Comparison of ENCODE assay signal across 7 cellular contexts in genomic region chr17:7216242-7217112, GRCh38.
DNase-seq lines count a peak whose midpoint lies in the region; ATAC-seq lines count a peak whose summit lies in the region.
"Had no signal": no experiment of that assay in that cellular context is flagged by ENCODE, and none has a peak within 500 bp of the region (broad histone marks: within the 10 kb centered on the region; RNA-seq: fewer than 3 reads in every experiment).

No MANE protein-coding gene starts in this region.

- H3K36me3 Mint-ChIP-seq in stimulated activated naive CD8-positive, alpha-beta T cell treated with anti-CD3 and anti-CD28 coated beads, Interleukin-15, Interleukin-2, amounts not matched to agents 100 ng/mL and 50 ng/mL, for 24 hours (ENCODE audit: low read depth): no peaks in the 10 kb centered on the region

- no peaks in the 10 kb centered on the region for H3K27me3 ChIP-seq in iPS-18a (ENCODE audit: control insufficient read depth, insufficient read depth, low read length)

- H3K36me3 ChIP-seq in iPS-18a (ENCODE audit: control insufficient read depth, low read depth, low read length): no peaks in the 10 kb centered on the region

- no peak for ATAC-seq in stimulated activated naive CD8-positive, alpha-beta T cell treated with anti-CD3 and anti-CD28 coated beads, Interleukin-15, Interleukin-2, amounts not matched to agents 100 U/mL and 50 U/mL, for 24 hours

- H3K4me3 ChIP-seq in iPS-18a (ENCODE audit: low read length): peak overlapping the region; percentile 62

- no peaks in the 10 kb centered on the region for H3K27me3 Mint-ChIP-seq in stimulated activated naive CD8-positive, alpha-beta T cell treated with anti-CD3 and anti-CD28 coated beads, Interleukin-15, Interleukin-2, amounts not matched to agents 100 ng/mL and 50 ng/mL, for 24 hours

- H3K9ac ChIP-seq in iPS-18a (ENCODE audit: low read length): peak overlapping the region; percentile 28

- H3K27ac ChIP-seq in iPS-18a (ENCODE audit: low read length): no peak overlapping the region

- peak overlapping the region; percentile 61 for H3K4me3 Mint-ChIP-seq in stimulated activated naive CD8-positive, alpha-beta T cell treated with anti-CD3 and anti-CD28 coated beads, Interleukin-15, Interleukin-2, amounts not matched to agents 100 ng/mL and 50 ng/mL, for 24 hours

- no peaks in the 10 kb centered on the region for H3K9me3 ChIP-seq in iPS-18a (ENCODE audit: control insufficient read depth, low read depth, low read length)

- peaks cover 80% of the 10 kb centered on the region for H3K4me1 Mint-ChIP-seq in stimulated activated naive CD8-positive, alpha-beta T cell treated with anti-CD3 and anti-CD28 coated beads, Interleukin-15, Interleukin-2, amounts not matched to agents 100 ng/mL and 50 ng/mL, for 24 hours (ENCODE audit: low read depth)

- H3K4me1 ChIP-seq in iPS-18a (ENCODE audit: control insufficient read depth, low read depth, low read length): peaks cover 56% of the 10 kb centered on the region

- H3K9me3 Mint-ChIP-seq in stimulated activated naive CD8-positive, alpha-beta T cell treated with anti-CD3 and anti-CD28 coated beads, Interleukin-15, Interleukin-2, amounts not matched to agents 100 ng/mL and 50 ng/mL, for 24 hours: no peaks in the 10 kb centered on the region

- DNase-seq in stimulated activated naive CD8-positive, alpha-beta T cell treated with anti-CD3 and anti-CD28 coated beads, Interleukin-15, Interleukin-2, amounts not matched to agents 100 U/mL and 50 U/mL, for 24 hours: no peak
- no peak for DNase-seq in epidermal melanocyte (ENCODE audit: insufficient read length, low spot score)
- DNase-seq in LoVo (ENCODE audit: low spot score): no peak
- DNase-seq in stimulated activated CD4-positive, alpha-beta T cell treated with anti-CD3 and anti-CD28 coated beads, Interleukin-4, amount 100 ng/mL, for 1 hour: no peak
- DNase-seq: NCI-H1048 had no signal

- H3K27ac Mint-ChIP-seq in stimulated activated naive CD8-positive, alpha-beta T cell treated with anti-CD3 and anti-CD28 coated beads, Interleukin-15, Interleukin-2, amounts not matched to agents 100 ng/mL and 50 ng/mL, for 24 hours: peak overlapping the region; percentile 65
